1 cellular context compared by ENCODE assay signal in genomic region chr11:17405232-17406005, GRCh38.
TF ChIP-seq lines count a peak whose summit lies in the region.

No MANE protein-coding gene starts in this region.

TF ChIP-seq in GM23338, 12 proteins besides CTCF, POLR2A, EP300 and RAD21 (continued from another document):
- TF ChIP-seq ZNF462 (CRISPR knock-in tag; IDR thresholded peaks at IDR 0.05): no peak
- TF ChIP-seq EZH2 (IDR thresholded peaks at IDR 0.05; ENCODE audit: low read depth, unreplicated experiment): no peak
- no peak for TF ChIP-seq STAT1 (IDR thresholded peaks at IDR 0.05; ENCODE audit: unreplicated experiment)
- no peak for TF ChIP-seq REST (IDR thresholded peaks at IDR 0.05; ENCODE audit: unreplicated experiment)
